Comparison of ENCODE assay signal across 1 cellular context in genomic region chr6:3380344-3381232, GRCh38.
A peak's percentile ranks its signal among the peaks of the same experiment; 100 is the strongest.
TF ChIP-seq lines count a peak whose summit lies in the region.

No MANE protein-coding gene starts in this region.

TF ChIP-seq in HepG2, 621 proteins besides CTCF, POLR2A, EP300 and RAD21 (continued from another document and continues in another):
- TF ChIP-seq, protein P1, sequence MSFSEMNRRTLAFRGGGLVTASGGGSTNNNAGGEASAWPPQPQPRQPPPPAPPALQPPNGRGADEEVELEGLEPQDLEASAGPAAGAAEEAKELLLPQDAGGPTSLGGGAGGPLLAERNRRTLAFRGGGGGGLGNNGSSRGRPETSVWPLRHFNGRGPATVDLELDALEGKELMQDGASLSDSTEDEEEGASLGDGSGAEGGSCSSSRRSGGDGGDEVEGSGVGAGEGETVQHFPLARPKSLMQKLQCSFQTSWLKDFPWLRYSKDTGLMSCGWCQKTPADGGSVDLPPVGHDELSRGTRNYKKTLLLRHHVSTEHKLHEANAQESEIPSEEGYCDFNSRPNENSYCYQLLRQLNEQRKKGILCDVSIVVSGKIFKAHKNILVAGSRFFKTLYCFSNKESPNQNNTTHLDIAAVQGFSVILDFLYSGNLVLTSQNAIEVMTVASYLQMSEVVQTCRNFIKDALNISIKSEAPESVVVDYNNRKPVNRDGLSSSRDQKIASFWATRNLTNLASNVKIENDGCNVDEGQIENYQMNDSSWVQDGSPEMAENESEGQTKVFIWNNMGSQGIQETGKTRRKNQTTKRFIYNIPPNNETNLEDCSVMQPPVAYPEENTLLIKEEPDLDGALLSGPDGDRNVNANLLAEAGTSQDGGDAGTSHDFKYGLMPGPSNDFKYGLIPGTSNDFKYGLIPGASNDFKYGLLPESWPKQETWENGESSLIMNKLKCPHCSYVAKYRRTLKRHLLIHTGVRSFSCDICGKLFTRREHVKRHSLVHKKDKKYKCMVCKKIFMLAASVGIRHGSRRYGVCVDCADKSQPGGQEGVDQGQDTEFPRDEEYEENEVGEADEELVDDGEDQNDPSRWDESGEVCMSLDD (CRISPR knock-in tag; IDR thresholded peaks at IDR 0.05; ENCODE audit: borderline replicate concordance): no peak
- TF ChIP-seq THAP8 (CRISPR knock-in tag; IDR thresholded peaks at IDR 0.05; ENCODE audit: borderline replicate concordance) (no peak), ZNF496 (CRISPR knock-in tag; IDR thresholded peaks at IDR 0.05; ENCODE audit: insufficient replicate concordance) (no peak), RARA (CRISPR knock-in tag; IDR thresholded peaks at IDR 0.05) (peak; percentile 90), AGO1 (IDR thresholded peaks at IDR 0.05; ENCODE audit: low read depth, low read length, poor library complexity, severe bottlenecking) (no peak), SNAI1 (CRISPR knock-in tag; IDR thresholded peaks at IDR 0.05; ENCODE audit: borderline replicate concordance) (no peak; the same call in 1 of the 2 replicates), GATAD1 (CRISPR knock-in tag; IDR thresholded peaks at IDR 0.05) (peak; percentile 10; the same call in 1 of the 2 replicates), ZNF724P (CRISPR knock-in tag; IDR thresholded peaks at IDR 0.05; ENCODE audit: borderline replicate concordance) (no peak), SSRP1 (CRISPR knock-in tag; IDR thresholded peaks at IDR 0.05) (peak; percentile 95), ZNF883 (CRISPR knock-in tag; IDR thresholded peaks at IDR 0.05; ENCODE audit: not compliant biosample characterization) (no peak), E2F2 (CRISPR knock-in tag; IDR thresholded peaks at IDR 0.05; ENCODE audit: borderline replicate concordance) (no peak), SNAPC5 (CRISPR knock-in tag; IDR thresholded peaks at IDR 0.05; ENCODE audit: borderline replicate concordance) (no peak), MAZ (IDR thresholded peaks at IDR 0.05; ENCODE audit: borderline replicate concordance, low read depth, low read length) (no peak), MAZ (CRISPR knock-in tag; IDR thresholded peaks at IDR 0.05; ENCODE audit: low read depth) (0 out of 2 replicates have a peak, but pooled peaks have one; percentile 30), MXI1 (IDR thresholded peaks at IDR 0.05; ENCODE audit: borderline replicate concordance, low read depth, low read length) (peak; percentile 74; the same call in 1 of the 3 replicates), ELF4 (CRISPR knock-in tag; IDR thresholded peaks at IDR 0.05; ENCODE audit: borderline replicate concordance) (no peak; the same call in 1 of the 2 replicates), ZNF879 (CRISPR knock-in tag; IDR thresholded peaks at IDR 0.05) (no peak), ZFYVE20 (CRISPR knock-in tag; IDR thresholded peaks at IDR 0.05; ENCODE audit: borderline replicate concordance, low read depth) (no peak), EHMT2 (IDR thresholded peaks at IDR 0.05; ENCODE audit: borderline replicate concordance, low read depth, low read length) (peak; percentile 84; the same call in 1 of the 2 replicates), ASH2L (IDR thresholded peaks at IDR 0.05; ENCODE audit: insufficient read length, low read depth, low read length) (peak; percentile 99), ZMAT3 (CRISPR knock-in tag; conservative IDR thresholded peaks at IDR 0.05) (peak; percentile 6; the same call in 1 of the 2 replicates), CBX2 (IDR thresholded peaks at IDR 0.05; ENCODE audit: low read depth, low read length) (no peak), CBX2 (CRISPR knock-in tag; IDR thresholded peaks at IDR 0.05; ENCODE audit: low read depth) (no peak), HIC2 (CRISPR knock-in tag; IDR thresholded peaks at IDR 0.05; ENCODE audit: low read depth) (no peak; the same call in 1 of the 2 replicates), KDM4B (CRISPR knock-in tag; IDR thresholded peaks at IDR 0.05) (no peak), CCDC6 (CRISPR knock-in tag; IDR thresholded peaks at IDR 0.05) (0 out of 2 replicates have a peak, but pooled peaks have one; percentile 6), ZBTB38 (CRISPR knock-in tag; IDR thresholded peaks at IDR 0.05) (no peak; the same call in 1 of the 2 replicates), ZNF24 (IDR thresholded peaks at IDR 0.05) (peak; percentile 8), SAFB2 (CRISPR knock-in tag; IDR thresholded peaks at IDR 0.05; ENCODE audit: borderline replicate concordance, low read depth) (no peak), ZBTB7B (CRISPR knock-in tag; IDR thresholded peaks at IDR 0.05) (peak; percentile 62; the same call in 1 of the 2 replicates), RBFOX2 (IDR thresholded peaks at IDR 0.05; ENCODE audit: low read depth, low read length) (no peak; the same call in 1 of the 2 replicates), CHD4 (IDR thresholded peaks at IDR 0.05; ENCODE audit: borderline replicate concordance, low read length) (0 out of 2 replicates have a peak, but pooled peaks have one; percentile 26), ARID4A (CRISPR knock-in tag; IDR thresholded peaks at IDR 0.05; ENCODE audit: borderline replicate concordance) (peak; percentile 68; the same call in 1 of the 2 replicates)
- TF ChIP-seq, protein P2, sequence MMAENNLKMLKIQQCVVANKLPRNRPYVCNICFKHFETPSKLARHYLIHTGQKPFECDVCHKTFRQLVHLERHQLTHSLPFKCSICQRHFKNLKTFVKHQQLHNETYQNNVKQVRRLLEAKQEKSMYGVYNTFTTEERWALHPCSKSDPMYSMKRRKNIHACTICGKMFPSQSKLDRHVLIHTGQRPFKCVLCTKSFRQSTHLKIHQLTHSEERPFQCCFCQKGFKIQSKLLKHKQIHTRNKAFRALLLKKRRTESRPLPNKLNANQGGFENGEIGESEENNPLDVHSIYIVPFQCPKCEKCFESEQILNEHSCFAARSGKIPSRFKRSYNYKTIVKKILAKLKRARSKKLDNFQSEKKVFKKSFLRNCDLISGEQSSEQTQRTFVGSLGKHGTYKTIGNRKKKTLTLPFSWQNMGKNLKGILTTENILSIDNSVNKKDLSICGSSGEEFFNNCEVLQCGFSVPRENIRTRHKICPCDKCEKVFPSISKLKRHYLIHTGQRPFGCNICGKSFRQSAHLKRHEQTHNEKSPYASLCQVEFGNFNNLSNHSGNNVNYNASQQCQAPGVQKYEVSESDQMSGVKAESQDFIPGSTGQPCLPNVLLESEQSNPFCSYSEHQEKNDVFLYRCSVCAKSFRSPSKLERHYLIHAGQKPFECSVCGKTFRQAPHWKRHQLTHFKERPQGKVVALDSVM (CRISPR knock-in tag; IDR thresholded peaks at IDR 0.05): peak; percentile 51; the same call in 1 of the 2 replicates
- TF ChIP-seq, protein P3, sequence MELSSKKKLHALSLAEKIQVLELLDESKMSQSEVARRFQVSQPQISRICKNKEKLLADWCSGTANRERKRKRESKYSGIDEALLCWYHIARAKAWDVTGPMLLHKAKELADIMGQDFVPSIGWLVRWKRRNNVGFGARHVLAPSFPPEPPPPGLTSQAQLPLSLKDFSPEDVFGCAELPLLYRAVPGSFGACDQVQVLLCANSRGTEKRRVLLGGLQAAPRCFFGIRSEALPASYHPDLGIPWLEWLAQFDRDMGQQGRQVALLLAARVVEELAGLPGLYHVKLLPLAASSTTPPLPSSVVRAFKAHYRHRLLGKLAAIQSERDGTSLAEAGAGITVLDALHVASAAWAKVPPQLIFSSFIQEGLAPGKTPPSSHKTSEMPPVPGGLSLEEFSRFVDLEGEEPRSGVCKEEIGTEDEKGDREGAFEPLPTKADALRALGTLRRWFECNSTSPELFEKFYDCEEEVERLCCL (CRISPR knock-in tag; IDR thresholded peaks at IDR 0.05; ENCODE audit: borderline replicate concordance): 0 out of 2 replicates have a peak, but pooled peaks have one; percentile 66
- TF ChIP-seq, protein P4, sequence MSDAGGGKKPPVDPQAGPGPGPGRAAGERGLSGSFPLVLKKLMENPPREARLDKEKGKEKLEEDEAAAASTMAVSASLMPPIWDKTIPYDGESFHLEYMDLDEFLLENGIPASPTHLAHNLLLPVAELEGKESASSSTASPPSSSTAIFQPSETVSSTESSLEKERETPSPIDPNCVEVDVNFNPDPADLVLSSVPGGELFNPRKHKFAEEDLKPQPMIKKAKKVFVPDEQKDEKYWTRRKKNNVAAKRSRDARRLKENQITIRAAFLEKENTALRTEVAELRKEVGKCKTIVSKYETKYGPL (CRISPR knock-in tag; IDR thresholded peaks at IDR 0.05): no peak
- TF ChIP-seq, protein P5, sequence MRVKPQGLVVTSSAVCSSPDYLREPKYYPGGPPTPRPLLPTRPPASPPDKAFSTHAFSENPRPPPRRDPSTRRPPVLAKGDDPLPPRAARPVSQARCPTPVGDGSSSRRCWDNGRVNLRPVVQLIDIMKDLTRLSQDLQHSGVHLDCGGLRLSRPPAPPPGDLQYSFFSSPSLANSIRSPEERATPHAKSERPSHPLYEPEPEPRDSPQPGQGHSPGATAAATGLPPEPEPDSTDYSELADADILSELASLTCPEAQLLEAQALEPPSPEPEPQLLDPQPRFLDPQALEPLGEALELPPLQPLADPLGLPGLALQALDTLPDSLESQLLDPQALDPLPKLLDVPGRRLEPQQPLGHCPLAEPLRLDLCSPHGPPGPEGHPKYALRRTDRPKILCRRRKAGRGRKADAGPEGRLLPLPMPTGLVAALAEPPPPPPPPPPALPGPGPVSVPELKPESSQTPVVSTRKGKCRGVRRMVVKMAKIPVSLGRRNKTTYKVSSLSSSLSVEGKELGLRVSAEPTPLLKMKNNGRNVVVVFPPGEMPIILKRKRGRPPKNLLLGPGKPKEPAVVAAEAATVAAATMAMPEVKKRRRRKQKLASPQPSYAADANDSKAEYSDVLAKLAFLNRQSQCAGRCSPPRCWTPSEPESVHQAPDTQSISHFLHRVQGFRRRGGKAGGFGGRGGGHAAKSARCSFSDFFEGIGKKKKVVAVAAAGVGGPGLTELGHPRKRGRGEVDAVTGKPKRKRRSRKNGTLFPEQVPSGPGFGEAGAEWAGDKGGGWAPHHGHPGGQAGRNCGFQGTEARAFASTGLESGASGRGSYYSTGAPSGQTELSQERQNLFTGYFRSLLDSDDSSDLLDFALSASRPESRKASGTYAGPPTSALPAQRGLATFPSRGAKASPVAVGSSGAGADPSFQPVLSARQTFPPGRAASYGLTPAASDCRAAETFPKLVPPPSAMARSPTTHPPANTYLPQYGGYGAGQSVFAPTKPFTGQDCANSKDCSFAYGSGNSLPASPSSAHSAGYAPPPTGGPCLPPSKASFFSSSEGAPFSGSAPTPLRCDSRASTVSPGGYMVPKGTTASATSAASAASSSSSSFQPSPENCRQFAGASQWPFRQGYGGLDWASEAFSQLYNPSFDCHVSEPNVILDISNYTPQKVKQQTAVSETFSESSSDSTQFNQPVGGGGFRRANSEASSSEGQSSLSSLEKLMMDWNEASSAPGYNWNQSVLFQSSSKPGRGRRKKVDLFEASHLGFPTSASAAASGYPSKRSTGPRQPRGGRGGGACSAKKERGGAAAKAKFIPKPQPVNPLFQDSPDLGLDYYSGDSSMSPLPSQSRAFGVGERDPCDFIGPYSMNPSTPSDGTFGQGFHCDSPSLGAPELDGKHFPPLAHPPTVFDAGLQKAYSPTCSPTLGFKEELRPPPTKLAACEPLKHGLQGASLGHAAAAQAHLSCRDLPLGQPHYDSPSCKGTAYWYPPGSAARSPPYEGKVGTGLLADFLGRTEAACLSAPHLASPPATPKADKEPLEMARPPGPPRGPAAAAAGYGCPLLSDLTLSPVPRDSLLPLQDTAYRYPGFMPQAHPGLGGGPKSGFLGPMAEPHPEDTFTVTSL (CRISPR knock-in tag; IDR thresholded peaks at IDR 0.05; ENCODE audit: borderline replicate concordance): peak; percentile 87; the same call in 1 of the 2 replicates
